In genomic region chr1:24748191-24749121, GRCh38 we compare ENCODE assay signal across 10 cellular contexts. TPM values are rescaled to one million over a fixed set of nuclear protein-coding genes. Genes with fewer than 3 reads are reported as not detected.
DNase-seq lines count a peak whose midpoint lies in the region; ATAC-seq, FAIRE-seq and TF ChIP-seq lines count a peak whose summit lies in the region.
"Had no signal": no experiment of that assay in that cellular context is flagged by ENCODE, and none has a peak within 500 bp of the region (broad histone marks: within the 10 kb centered on the region; RNA-seq: fewer than 3 reads in every experiment).

No MANE protein-coding gene starts in this region.

- no TSS peak for BruUV-seq in endothelial cell of umbilical vein (replicated peaks; lab: Mats Ljungman, UMichigan)

- intact Hi-C loops in endothelial cell of umbilical vein (cut with micrococcal nuclease): loop anchor here (5.0 kb wide), 1 partner anchor 106 kb away; the partner anchor contains the start of gene SRRM1

- H3K27ac ChIP-seq in endothelial cell of umbilical vein (ENCODE audit: insufficient read depth, low read depth, low read length) (no peak overlapping the region), trophoblast cell (ENCODE audit: low read depth, low read length) (no peak overlapping the region)
- H3K27ac ChIP-seq: body of pancreas had no signal

- H3K79me2 ChIP-seq in endothelial cell of umbilical vein (ENCODE audit: control insufficient read depth, insufficient read depth, low read length) (peaks cover 82% of the 10 kb centered on the region), trophoblast cell (ENCODE audit: control insufficient read depth, insufficient read depth, low read length, poor library complexity) (peaks cover 46% of the 10 kb centered on the region)

- H4K12ac ChIP-seq in trophoblast cell (ENCODE audit: low read depth, low read length): no peak overlapping the region

- peak overlapping the region; percentile 29 for H3K9ac ChIP-seq in ES-I3 (ENCODE audit: low read depth, low read length)
- no peak overlapping the region for H3K9ac ChIP-seq in endothelial cell of umbilical vein (replicated peaks; ENCODE audit: extremely low read depth, insufficient read depth, low read length)
- no peak overlapping the region for H3K9ac ChIP-seq in trophoblast cell (ENCODE audit: low read length)

- peaks cover 15% of the 10 kb centered on the region for H4K20me1 ChIP-seq in endothelial cell of umbilical vein (replicated peaks; ENCODE audit: control insufficient read depth, extremely low read depth, insufficient read depth, low read length)

- H3K27me3 ChIP-seq in endothelial cell of umbilical vein (ENCODE audit: control insufficient read depth in 2 of 2, insufficient read depth in 2 of 2, low read length in 2 of 2): no peaks in the 10 kb centered on the region
- no peaks in the 10 kb centered on the region for H3K27me3 ChIP-seq in trophoblast cell (ENCODE audit: insufficient read depth, low read length)
- H3K27me3 ChIP-seq: body of pancreas had no signal

- peak overlapping the region; percentile 82 for H3K4me2 ChIP-seq in endothelial cell of umbilical vein (ENCODE audit: insufficient read depth, low read length)
- peak overlapping the region; percentile 28 for H3K4me2 ChIP-seq in trophoblast cell (ENCODE audit: low read length)

- no peak overlapping the region for H3K18ac ChIP-seq in trophoblast cell (ENCODE audit: low read length)

- H3K23ac ChIP-seq in trophoblast cell (ENCODE audit: low read length): no peak overlapping the region

- DNase-seq in NAMALWA (ENCODE audit: low spot score) (peak; percentile 92), endothelial cell of umbilical vein (ENCODE audit: low read depth, low spot score) (no peak), trophoblast cell (peak in 1 of 2 donors; percentile 26), NCI-H1436 (lab: John Stamatoyannopoulos, UW) (no peak)
- DNase-seq: body of pancreas, NCI-H1105 had no signal

- H3K4me1 ChIP-seq in ES-I3 (ENCODE audit: insufficient read depth, low read length) (peaks cover 12% of the 10 kb centered on the region), endothelial cell of umbilical vein (ENCODE audit: control insufficient read depth, extremely low read depth, insufficient read depth, low read length) (peaks cover 43% of the 10 kb centered on the region), trophoblast cell (ENCODE audit: control insufficient read depth in 1 of 2, insufficient read depth in 2 of 2, low read length in 2 of 2) (peaks cover 6 to 18% of the 10 kb centered on the region in 2 experiments)

- POLR2A ChIA-PET in endothelial cell of umbilical vein (lab: Charles Lee): interaction anchor here (0.6 to 4.1 kb wide), 5 partner anchors 23 to 60 kb away, joined by 3 to 42 read pairs (median 5); no protein-coding TSS in a partner anchor

- H2AFZ ChIP-seq in endothelial cell of umbilical vein (ENCODE audit: low read depth, low read length) (no peak overlapping the region), trophoblast cell (ENCODE audit: insufficient read depth, low read length, poor library complexity) (no peak overlapping the region)

- peak overlapping the region; percentile 97 for H3K4ac ChIP-seq in trophoblast cell (ENCODE audit: low read depth, low read length)

- H3K36me3 ChIP-seq in ES-I3 (ENCODE audit: insufficient read depth, low read length) (no peaks in the 10 kb centered on the region), endothelial cell of umbilical vein (ENCODE audit: control insufficient read depth in 2 of 2, extremely low read depth in 1 of 2, insufficient read depth in 2 of 2, low read length in 2 of 2) (peaks cover 0 to 2% of the 10 kb centered on the region in 2 experiments), trophoblast cell (ENCODE audit: control insufficient read depth in 1 of 2, insufficient read depth in 2 of 2, low read length in 2 of 2) (peaks cover 2 to 5% of the 10 kb centered on the region in 2 experiments)

- CTCF ChIA-PET in endothelial cell of umbilical vein (lab: Charles Lee): interaction anchor here (1.0 to 5.1 kb wide), 8 partner anchors 14 to 86 kb away, joined by 3 to 90 read pairs (median 12); no protein-coding TSS in a partner anchor

- H3K79me1 ChIP-seq in trophoblast cell (ENCODE audit: low read length): peaks cover 19% of the 10 kb centered on the region

- H4K8ac ChIP-seq in trophoblast cell (ENCODE audit: low read depth, low read length): no peak overlapping the region

- H3K9me3 ChIP-seq in ES-I3 (ENCODE audit: control insufficient read depth, insufficient read depth, low read length): no peaks in the 10 kb centered on the region
- H3K9me3 ChIP-seq in endothelial cell of umbilical vein (replicated peaks; ENCODE audit: control insufficient read depth, insufficient read depth, low read length): no peaks in the 10 kb centered on the region
- no peaks in the 10 kb centered on the region for H3K9me3 ChIP-seq in trophoblast cell (ENCODE audit: insufficient read depth, low read depth, low read length)
- H3K9me3 ChIP-seq: body of pancreas had no signal

- no peak overlapping the region for H2AK5ac ChIP-seq in trophoblast cell (ENCODE audit: low read length)

- H4K91ac ChIP-seq in trophoblast cell (ENCODE audit: low read depth, low read length): no peak overlapping the region

- H3K4me3 ChIP-seq in endothelial cell of umbilical vein (replicated peaks in 1 of 3; ENCODE audit: insufficient read depth in 1 of 3, low read depth in 1 of 3, low read length in 3 of 3) (peak overlapping the region in 1 of 3 experiments; percentile 56), trophoblast cell (ENCODE audit: low read depth, low read length) (no peak overlapping the region)
- H3K4me3 ChIP-seq: body of pancreas had no signal

- H2BK12ac ChIP-seq in trophoblast cell (ENCODE audit: low read length): no peak overlapping the region

- no peak for FAIRE-seq in endothelial cell of umbilical vein (lab: Jason Lieb, UNC)

- WGBS in trophoblast cell (ENCODE audit: extremely low coverage, insufficient coverage, insufficient read length): no CpG with 5 or more reads among the region's 14 CpGs

- H3K9me1 ChIP-seq in endothelial cell of umbilical vein (replicated peaks; ENCODE audit: control insufficient read depth, extremely low read depth, insufficient read depth, low read length): no peaks in the 10 kb centered on the region

- H2BK5ac ChIP-seq in trophoblast cell (ENCODE audit: low read depth, low read length, poor library complexity): no peak overlapping the region

- no peak overlapping the region for H2BK120ac ChIP-seq in trophoblast cell (ENCODE audit: insufficient read depth, low read length, poor library complexity)

- dilution Hi-C loops in endothelial cell of umbilical vein (cut with MboI; ENCODE audit: extremely low pct_ligation_motif_present, low sequenced_read_pairs): no loop called here

- no peak for TF ChIP-seq POLR2A in endothelial cell of umbilical vein (IDR thresholded peaks at IDR 0.05; ENCODE audit: low read depth, low read length)

- TF ChIP-seq CTCF in endothelial cell of umbilical vein (IDR thresholded peaks at IDR 0.05; ENCODE audit: extremely low read depth in 1 of 2, insufficient read depth in 1 of 2, low read depth in 1 of 2, low read length in 2 of 2): no peak

- no peak overlapping the region for H3K14ac ChIP-seq in trophoblast cell (ENCODE audit: low read length)

- no peak for ATAC-seq in HG02759 (IDR thresholded peaks at IDR 0.05; ENCODE audit: unreplicated experiment)
- no peak for ATAC-seq in GM21825 (IDR thresholded peaks at IDR 0.05; ENCODE audit: unreplicated experiment)
- ATAC-seq in GM18858 (IDR thresholded peaks at IDR 0.05; ENCODE audit: unreplicated experiment): no peak
- ATAC-seq: body of pancreas had no signal

TF ChIP-seq in endothelial cell of umbilical vein, 7 proteins besides CTCF, POLR2A, EP300 and RAD21:
- no peak for TF ChIP-seq JUN (IDR thresholded peaks at IDR 0.05; ENCODE audit: borderline replicate concordance, insufficient read depth, insufficient read length, low read depth)
- no peak for TF ChIP-seq POLR2AphosphoS5 (IDR thresholded peaks at IDR 0.05; ENCODE audit: insufficient read depth, low read depth, low read length)
- TF ChIP-seq GATA2 (IDR thresholded peaks at IDR 0.05; ENCODE audit: insufficient read depth, insufficient read length, low read depth, low read length): no peak
- TF ChIP-seq MAX (IDR thresholded peaks at IDR 0.05; ENCODE audit: insufficient read depth, insufficient read length): no peak
- TF ChIP-seq FOS (IDR thresholded peaks at IDR 0.05; ENCODE audit: borderline replicate concordance, insufficient read depth, low read length): no peak
- no peak for TF ChIP-seq MYC (IDR thresholded peaks at IDR 0.05; ENCODE audit: low read depth, low read length)
- TF ChIP-seq EZH2 (IDR thresholded peaks at IDR 0.05; ENCODE audit: borderline replicate concordance, low read depth, low read length, severe bottlenecking): no peak

RNA-seq across cellular contexts. Expression of gene CLIC4, which starts 3.2 kb away (rescaled TPM):
- 330 and 333 TPM in 2 replicates for total RNA-seq in endothelial cell of umbilical vein
- 76.6 and 97.5 TPM in 2 replicates for polyA plus RNA-seq in endothelial cell of umbilical vein
- 122 and 128 TPM in 2 replicates for polyA plus RNA-seq in endothelial cell of umbilical vein (2011; cell fraction: cytosol; rRNA removed)
- polyA plus RNA-seq in endothelial cell of umbilical vein (2011; cell fraction: nucleus; rRNA removed): 67.0 and 84.4 TPM in 2 replicates
- polyA plus RNA-seq in endothelial cell of umbilical vein (2012): 156 and 227 TPM in 2 replicates
- polyA minus RNA-seq in endothelial cell of umbilical vein: 74.9 and 89.1 TPM in 2 replicates
- polyA minus RNA-seq in endothelial cell of umbilical vein (2011; cell fraction: cytosol; rRNA and poly(A)+ RNA removed): 65.3 TPM
- 74.6 and 101 TPM in 2 replicates for polyA minus RNA-seq in endothelial cell of umbilical vein (2011; cell fraction: nucleus; rRNA and poly(A)+ RNA removed)
- 204 and 206 TPM in 2 replicates for polyA plus RNA-seq in trophoblast cell (2013)
